In genomic region chr9:132260846-132261245, GRCh38 we compare ENCODE assay signal across 1 cellular context.
TF ChIP-seq lines count a peak whose summit lies in the region.

No MANE protein-coding gene starts in this region.

TF ChIP-seq in K562, 482 proteins besides CTCF, POLR2A, EP300 and RAD21 (continued from another document):
- TF ChIP-seq BRF2 (IDR thresholded peaks at IDR 0.05; ENCODE audit: borderline replicate concordance, insufficient read depth, insufficient read length): no peak
- TF ChIP-seq ZNF655 (CRISPR knock-in tag; IDR thresholded peaks at IDR 0.05): no peak
- TF ChIP-seq RFX5 (IDR thresholded peaks at IDR 0.05; ENCODE audit: low read depth, low read length): no peak
- no peak for TF ChIP-seq SRSF1 (IDR thresholded peaks at IDR 0.05; ENCODE audit: low read depth, low read length)
- no peak for TF ChIP-seq TAF15 (IDR thresholded peaks at IDR 0.05; ENCODE audit: low read depth, low read length)
- TF ChIP-seq E4F1 (CRISPR knock-in tag; IDR thresholded peaks at IDR 0.05; ENCODE audit: borderline replicate concordance): no peak
- peak; percentile 70; the same call in 1 of the 2 replicates for TF ChIP-seq POLR2AphosphoS2 (IDR thresholded peaks at IDR 0.05; ENCODE audit: low read length)
